ENCODE assay signal across 12 cellular contexts in the genomic region with DNA sequence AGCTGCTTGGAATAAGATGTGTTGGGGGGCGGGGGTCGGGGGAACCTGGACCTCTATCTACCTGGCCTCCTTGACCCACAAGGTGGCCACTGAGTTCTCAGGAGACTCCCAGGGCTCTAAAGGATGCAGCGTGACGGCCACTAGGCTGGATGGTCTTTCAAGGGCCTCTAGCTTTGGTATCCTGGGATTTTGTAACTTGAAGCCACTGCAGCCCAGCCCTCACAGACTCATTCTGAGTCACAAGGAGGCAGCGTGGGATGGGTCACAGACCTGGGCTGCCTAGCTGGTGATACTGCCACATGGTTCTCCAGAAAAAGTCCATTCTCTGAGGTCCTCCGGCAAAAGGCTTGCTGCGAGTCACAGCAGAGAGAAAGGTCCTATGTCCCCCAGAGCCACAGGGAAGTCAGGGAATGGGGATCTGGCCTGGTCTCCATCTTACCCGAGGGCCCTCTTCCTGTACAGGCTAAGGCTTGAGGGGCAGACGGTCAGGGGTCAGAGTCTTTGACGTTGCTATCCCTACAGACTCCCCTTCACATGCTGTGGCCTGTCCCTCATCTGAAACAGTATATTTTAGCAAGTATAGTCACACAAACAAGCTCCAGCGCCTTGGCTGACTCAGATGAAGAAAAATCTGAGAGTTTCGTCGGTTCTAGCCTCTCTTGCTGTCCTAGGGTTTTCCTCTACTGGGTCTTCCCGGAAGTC. TPM values are rescaled to one million over a fixed set of nuclear protein-coding genes. Genes with fewer than 3 reads are reported as not detected.
DNase-seq lines count a peak whose midpoint lies in the region; ATAC-seq and TF ChIP-seq lines count a peak whose summit lies in the region.
"Had no signal": no experiment of that assay in that cellular context is flagged by ENCODE, and none has a peak within 500 bp of the region (broad histone marks: within the 10 kb centered on the region; RNA-seq: fewer than 3 reads in every experiment).

No MANE protein-coding gene starts in this region.

- intact Hi-C loops in adrenal gland (cut with DNase I) = no loop called here

- ATAC-seq in SK-N-SH treated with all-trans-retinoic acid at 6 μM for 48 hours = peak; percentile 96
- ATAC-seq: left ventricle myocardium superior, pancreas had no signal

- H3K4me3 ChIP-seq in fibroblast of pulmonary artery (replicated peaks; ENCODE audit: low read depth, low read length) (no peak overlapping the region), adrenal gland (no peak overlapping the region), H7 (ENCODE audit: insufficient read depth, low read depth, low read length) (no peak overlapping the region)
- H3K4me3 ChIP-seq: pancreas had no signal

- peak; percentile 31 for DNase-seq in GM04503 (ENCODE audit: low read depth)
- peak; percentile 47 for DNase-seq in fibroblast of pulmonary artery (ENCODE audit: low read depth)
- DNase-seq in renal cortical epithelial cell (ENCODE audit: low read depth) = peak; percentile 43
- DNase-seq in hippocampal formation (lab: John Stamatoyannopoulos, UW) = no peak
- no peak for DNase-seq in HUDEP-2 (lab: John Stamatoyannopoulos, UW; ENCODE audit: unreplicated experiment in 76 of 76)
- no peak for DNase-seq in adrenal gland
- DNase-seq in H7 = no peak
- DNase-seq: left ventricle myocardium superior; NCI-H1930; pancreas; stimulated activated CD4-positive, alpha-beta T cell treated with anti-CD3 and anti-CD28 coated beads, Interleukin-4, amount 100 ng/mL, for 24 hours had no signal

- H3K9me3 ChIP-seq in adrenal gland (replicated peaks in 1 of 3) = no peaks in the 10 kb centered on the region
- H3K9me3 ChIP-seq: pancreas had no signal

- 93 to 95% (median 95%) methylated on average over 10 to 14 of the region's 14 CpGs for WGBS in adrenal gland, 4 donors

- no peak for TF ChIP-seq POLR2A in adrenal gland (IDR thresholded peaks at IDR 0.05)

- H3K36me3 ChIP-seq in adrenal gland (replicated peaks in 1 of 2) (no peaks in the 10 kb centered on the region), H7 (replicated peaks; ENCODE audit: control insufficient read depth, insufficient read depth, low read length) (no peaks in the 10 kb centered on the region)
- H3K36me3 ChIP-seq: pancreas had no signal

- H3K4me1 ChIP-seq in adrenal gland (replicated peaks in 1 of 2) = no peaks in the 10 kb centered on the region
- H3K4me1 ChIP-seq: pancreas had no signal

- TF ChIP-seq CTCF in fibroblast of pulmonary artery (IDR thresholded peaks at IDR 0.05; ENCODE audit: low read length, missing control alignments) (no peak), adrenal gland (IDR thresholded peaks at IDR 0.05) (no peak)

- H3K27me3 ChIP-seq in adrenal gland (no peaks in the 10 kb centered on the region), H7 (ENCODE audit: control insufficient read depth, insufficient read depth, low read length) (no peaks in the 10 kb centered on the region)
- H3K27me3 ChIP-seq: pancreas had no signal

- H3K27ac ChIP-seq in adrenal gland = no peak overlapping the region
- H3K27ac ChIP-seq: pancreas had no signal

TF ChIP-seq in SK-N-SH treated with all-trans-retinoic acid at 6 μM for 48 hours, 23 proteins besides CTCF, POLR2A, EP300 and RAD21:
- TF ChIP-seq RARB (CRISPR knock-in tag; IDR thresholded peaks at IDR 0.05) = no peak
- no peak for TF ChIP-seq ZNF565 (CRISPR knock-in tag; conservative IDR thresholded peaks at IDR 0.05; ENCODE audit: low read depth)
- TF ChIP-seq CSDC2 (CRISPR knock-in tag; IDR thresholded peaks at IDR 0.05) = no peak
- no peak for TF ChIP-seq SNAI2 (CRISPR knock-in tag; IDR thresholded peaks at IDR 0.05)
- no peak for TF ChIP-seq ZFP30 (CRISPR knock-in tag; IDR thresholded peaks at IDR 0.05)
- TF ChIP-seq ZNF8 (CRISPR knock-in tag; IDR thresholded peaks at IDR 0.05) = no peak
- TF ChIP-seq ZNF70 (CRISPR knock-in tag; IDR thresholded peaks at IDR 0.05) = no peak
- TF ChIP-seq TOX (CRISPR knock-in tag; IDR thresholded peaks at IDR 0.05; ENCODE audit: borderline replicate concordance) = no peak
- TF ChIP-seq GLIS3 (CRISPR knock-in tag; IDR thresholded peaks at IDR 0.05) = no peak
- TF ChIP-seq, protein P1, sequence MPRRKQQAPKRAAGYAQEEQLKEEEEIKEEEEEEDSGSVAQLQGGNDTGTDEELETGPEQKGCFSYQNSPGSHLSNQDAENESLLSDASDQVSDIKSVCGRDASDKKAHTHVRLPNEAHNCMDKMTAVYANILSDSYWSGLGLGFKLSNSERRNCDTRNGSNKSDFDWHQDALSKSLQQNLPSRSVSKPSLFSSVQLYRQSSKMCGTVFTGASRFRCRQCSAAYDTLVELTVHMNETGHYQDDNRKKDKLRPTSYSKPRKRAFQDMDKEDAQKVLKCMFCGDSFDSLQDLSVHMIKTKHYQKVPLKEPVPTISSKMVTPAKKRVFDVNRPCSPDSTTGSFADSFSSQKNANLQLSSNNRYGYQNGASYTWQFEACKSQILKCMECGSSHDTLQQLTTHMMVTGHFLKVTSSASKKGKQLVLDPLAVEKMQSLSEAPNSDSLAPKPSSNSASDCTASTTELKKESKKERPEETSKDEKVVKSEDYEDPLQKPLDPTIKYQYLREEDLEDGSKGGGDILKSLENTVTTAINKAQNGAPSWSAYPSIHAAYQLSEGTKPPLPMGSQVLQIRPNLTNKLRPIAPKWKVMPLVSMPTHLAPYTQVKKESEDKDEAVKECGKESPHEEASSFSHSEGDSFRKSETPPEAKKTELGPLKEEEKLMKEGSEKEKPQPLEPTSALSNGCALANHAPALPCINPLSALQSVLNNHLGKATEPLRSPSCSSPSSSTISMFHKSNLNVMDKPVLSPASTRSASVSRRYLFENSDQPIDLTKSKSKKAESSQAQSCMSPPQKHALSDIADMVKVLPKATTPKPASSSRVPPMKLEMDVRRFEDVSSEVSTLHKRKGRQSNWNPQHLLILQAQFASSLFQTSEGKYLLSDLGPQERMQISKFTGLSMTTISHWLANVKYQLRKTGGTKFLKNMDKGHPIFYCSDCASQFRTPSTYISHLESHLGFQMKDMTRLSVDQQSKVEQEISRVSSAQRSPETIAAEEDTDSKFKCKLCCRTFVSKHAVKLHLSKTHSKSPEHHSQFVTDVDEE (CRISPR knock-in tag; IDR thresholded peaks at IDR 0.05) = no peak
- no peak for TF ChIP-seq ZFP3 (CRISPR knock-in tag; IDR thresholded peaks at IDR 0.05)
- no peak for TF ChIP-seq ESRRG (CRISPR knock-in tag; IDR thresholded peaks at IDR 0.05)
- TF ChIP-seq ARNTL (CRISPR knock-in tag; IDR thresholded peaks at IDR 0.05; ENCODE audit: borderline replicate concordance, low read depth) = no peak
- no peak for TF ChIP-seq BACH2 (CRISPR knock-in tag; IDR thresholded peaks at IDR 0.05; ENCODE audit: borderline replicate concordance)
- no peak for TF ChIP-seq ISL1 (CRISPR knock-in tag; IDR thresholded peaks at IDR 0.05)
- no peak for TF ChIP-seq TCF4 (CRISPR knock-in tag; IDR thresholded peaks at IDR 0.05; ENCODE audit: borderline replicate concordance)
- no peak for TF ChIP-seq POU6F1 (CRISPR knock-in tag; IDR thresholded peaks at IDR 0.05; ENCODE audit: borderline replicate concordance, low read depth)
TF ChIP-seq in SK-N-SH treated with all-trans-retinoic acid at 6 μM for 48 hours: peak in this region for 0.

RNA-seq across cellular contexts. Expression of gene KCNC1, which starts 52.4 kb away (rescaled TPM):
- total RNA-seq in renal cortical epithelial cell (0.05 TPM in 1 of 2 replicates, not detected in the other), adrenal gland (1 to 10 TPM in 1 of 8 donors, under 1 TPM in 4, not detected in 3; 0.06 to 1.3 (median 0.13) TPM)
- 1 to 10 TPM in 1 of 3 donors, under 1 TPM in 2; 0.24 to 1.2 (median 0.60) TPM for polyA plus RNA-seq in adrenal gland
- not detected in 2 replicates for total RNA-seq in H7 (2014; rRNA removed; shearing (Covaris generic))
- total RNA-seq: left ventricle myocardium superior had no signal

Comparison
In these comparisons a context has a peak if more than half of its experiments do, and no peak if none do; other contexts are left out.
1. DNase-seq: peak in GM04503 (single experiment), fibroblast of pulmonary artery (single experiment) and renal cortical epithelial cell (single experiment); none in hippocampal formation (0 of 2), HUDEP-2 (0 of 76), adrenal gland (0 of 7) and H7 (single experiment).